ENCODE assay signal across 8 cellular contexts in the genomic region with DNA sequence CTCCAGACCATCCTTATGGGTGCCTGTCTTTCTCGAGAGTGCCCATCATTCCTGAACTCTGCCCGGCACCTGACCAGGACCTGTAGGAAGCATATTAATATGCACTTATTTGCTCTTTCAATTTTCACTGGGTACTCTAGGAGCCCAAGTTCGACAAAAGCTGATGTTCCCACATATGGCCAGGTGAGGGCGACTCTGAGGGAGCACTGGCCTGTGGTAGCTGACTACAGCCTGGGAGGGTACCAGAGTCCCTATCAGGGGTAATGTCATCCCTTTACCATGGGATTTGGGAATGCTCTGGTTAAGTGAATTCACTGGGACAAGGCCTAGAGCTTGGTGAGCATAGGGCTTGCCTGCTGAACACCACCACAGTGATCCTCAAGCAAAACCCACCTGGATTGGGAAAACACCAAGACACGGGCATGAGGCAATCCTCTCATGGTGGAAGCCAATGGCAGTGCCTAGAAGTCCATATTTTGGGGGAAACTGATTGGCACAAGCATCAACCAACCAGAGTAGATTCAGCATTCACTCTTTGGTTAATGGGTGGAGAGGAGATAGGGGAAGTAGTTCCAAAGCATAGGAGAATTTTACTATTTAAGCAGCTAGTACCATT.
DNase-seq lines count a peak whose midpoint lies in the region; ATAC-seq and TF ChIP-seq lines count a peak whose summit lies in the region.

No MANE protein-coding gene starts in this region.

- no peak overlapping the region for H3K27ac Mint-ChIP-seq in activated naive CD8-positive, alpha-beta T cell treated with anti-CD3 and anti-CD28 coated beads, Interleukin-2, amount 50 U/mL, for 24 hours
- H3K27ac Mint-ChIP-seq in stimulated activated memory B cell treated with anti-CD40 and anti-IgM and Interleukin-4, amounts not matched to agents 10 μg/mL and 1 μg/mL and 100 μg/mL, for 72 hours = no peak overlapping the region

- H3K27ac ChIP-seq in smooth muscle cell (ENCODE audit: low read depth) = no peak overlapping the region

- H3K9ac ChIP-seq in smooth muscle cell (ENCODE audit: low read depth) = no peak overlapping the region

- H3K36me3 ChIP-seq in smooth muscle cell (ENCODE audit: low read depth) = no peaks in the 10 kb centered on the region

- WGBS in smooth muscle cell (ENCODE audit: low lambda C conversion rate) = 49% methylated on average over 5 of the region's 5 CpGs

- no peaks in the 10 kb centered on the region for H3K4me1 ChIP-seq in smooth muscle cell (ENCODE audit: low read depth)

- H3K4me1 Mint-ChIP-seq in activated naive CD8-positive, alpha-beta T cell treated with anti-CD3 and anti-CD28 coated beads, Interleukin-2, amount 50 U/mL, for 24 hours = no peaks in the 10 kb centered on the region
- no peaks in the 10 kb centered on the region for H3K4me1 Mint-ChIP-seq in stimulated activated memory B cell treated with anti-CD40 and anti-IgM and Interleukin-4, amounts not matched to agents 10 μg/mL and 1 μg/mL and 100 μg/mL, for 72 hours

- H3K36me3 Mint-ChIP-seq in activated naive CD8-positive, alpha-beta T cell treated with anti-CD3 and anti-CD28 coated beads, Interleukin-2, amount 50 U/mL, for 24 hours (ENCODE audit: low read depth) = no peaks in the 10 kb centered on the region
- no peaks in the 10 kb centered on the region for H3K36me3 Mint-ChIP-seq in stimulated activated memory B cell treated with anti-CD40 and anti-IgM and Interleukin-4, amounts not matched to agents 10 μg/mL and 1 μg/mL and 100 μg/mL, for 72 hours

- TF ChIP-seq CTCF in GM12872 (IDR thresholded peaks at IDR 0.05; ENCODE audit: insufficient read depth, low read depth, low read length) (peak; percentile 64), smooth muscle cell (IDR thresholded peaks at IDR 0.05; ENCODE audit: borderline replicate concordance, insufficient read depth, poor library complexity, severe bottlenecking) (peak; percentile 24)

- H4K20me1 ChIP-seq in smooth muscle cell (ENCODE audit: low read depth) = no peaks in the 10 kb centered on the region

- no peaks in the 10 kb centered on the region for H3F3A ChIP-seq in smooth muscle cell (ENCODE audit: low read depth)

- H3K4me3 Mint-ChIP-seq in activated naive CD8-positive, alpha-beta T cell treated with anti-CD3 and anti-CD28 coated beads, Interleukin-2, amount 50 U/mL, for 24 hours = no peak overlapping the region
- H3K4me3 Mint-ChIP-seq in stimulated activated memory B cell treated with anti-CD40 and anti-IgM and Interleukin-4, amounts not matched to agents 10 μg/mL and 1 μg/mL and 100 μg/mL, for 72 hours = no peak overlapping the region

- H3K9me3 ChIP-seq in smooth muscle cell (replicated peaks; ENCODE audit: low read depth) = no peaks in the 10 kb centered on the region

- H3K4me2 ChIP-seq in smooth muscle cell = no peak overlapping the region

- DNase-seq in NCI-H1694 treated with DMSO at 0.1 percent for 48 hours (lab: John Stamatoyannopoulos, UW) (peak; percentile 12), smooth muscle cell (lab: John Stamatoyannopoulos, UW; ENCODE audit: unreplicated experiment) (no peak)
- DNase-seq in activated naive CD8-positive, alpha-beta T cell treated with anti-CD3 and anti-CD28 coated beads, Interleukin-2, amount 50 U/mL, for 24 hours = peak; percentile 50

- H3K9me3 Mint-ChIP-seq in activated naive CD8-positive, alpha-beta T cell treated with anti-CD3 and anti-CD28 coated beads, Interleukin-2, amount 50 U/mL, for 24 hours = no peaks in the 10 kb centered on the region
- peaks cover 2% of the 10 kb centered on the region for H3K9me3 Mint-ChIP-seq in stimulated activated memory B cell treated with anti-CD40 and anti-IgM and Interleukin-4, amounts not matched to agents 10 μg/mL and 1 μg/mL and 100 μg/mL, for 72 hours

- H3K79me2 ChIP-seq in smooth muscle cell (ENCODE audit: low read depth) = no peaks in the 10 kb centered on the region

- no peak overlapping the region for H2AFZ ChIP-seq in smooth muscle cell (ENCODE audit: low read depth)

- H3K4me3 ChIP-seq in smooth muscle cell = no peak overlapping the region

- ATAC-seq in activated naive CD8-positive, alpha-beta T cell treated with anti-CD3 and anti-CD28 coated beads, Interleukin-2, amount 50 U/mL, for 24 hours = no peak
- no peak for ATAC-seq in stimulated activated memory B cell treated with anti-CD40 and anti-IgM and Interleukin-4, amounts not matched to agents 10 μg/mL and 1 μg/mL and 100 μg/mL, for 72 hours
- no peak for ATAC-seq in HG02840 (IDR thresholded peaks at IDR 0.05; ENCODE audit: low FRiP score, unreplicated experiment)
- no peak for ATAC-seq in GM21723 (IDR thresholded peaks at IDR 0.05; ENCODE audit: unreplicated experiment)
- ATAC-seq in GM18858 (IDR thresholded peaks at IDR 0.05; ENCODE audit: unreplicated experiment) = no peak

- peaks cover 2% of the 10 kb centered on the region for H3K27me3 Mint-ChIP-seq in activated naive CD8-positive, alpha-beta T cell treated with anti-CD3 and anti-CD28 coated beads, Interleukin-2, amount 50 U/mL, for 24 hours
- H3K27me3 Mint-ChIP-seq in stimulated activated memory B cell treated with anti-CD40 and anti-IgM and Interleukin-4, amounts not matched to agents 10 μg/mL and 1 μg/mL and 100 μg/mL, for 72 hours = no peaks in the 10 kb centered on the region

- H3K27me3 ChIP-seq in smooth muscle cell (ENCODE audit: low read depth) = peaks cover 2% of the 10 kb centered on the region
